ENCODE assay signal across 10 cellular contexts in the genomic region with DNA sequence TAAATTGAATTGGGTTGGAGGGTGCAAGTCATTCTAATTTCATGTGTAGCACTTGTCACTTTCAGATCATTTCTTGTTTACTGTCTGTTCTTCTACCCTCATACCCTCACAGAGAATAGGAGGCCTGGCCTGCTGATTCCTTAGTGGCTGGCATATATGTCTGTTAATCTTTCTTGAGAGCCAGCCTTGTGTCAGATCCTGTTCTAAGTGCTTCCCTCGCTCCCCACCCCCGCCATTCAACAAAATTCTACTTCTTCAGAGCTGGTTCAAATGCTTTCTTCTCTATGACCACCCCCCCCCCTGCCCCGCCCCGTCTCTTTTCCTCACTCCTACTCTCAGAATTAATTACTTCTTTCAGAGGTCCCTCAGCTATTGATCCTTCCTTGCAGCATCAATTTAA. TPM values are rescaled to one million over a fixed set of nuclear protein-coding genes. Genes with fewer than 3 reads are reported as not detected.
A peak's percentile ranks its signal among the peaks of the same experiment; 100 is the strongest.
DNase-seq lines count a peak whose midpoint lies in the region; ATAC-seq and TF ChIP-seq lines count a peak whose summit lies in the region.
"Had no signal": no experiment of that assay in that cellular context is flagged by ENCODE, and none has a peak within 500 bp of the region (broad histone marks: within the 10 kb centered on the region; RNA-seq: fewer than 3 reads in every experiment).

No MANE protein-coding gene starts in this region.

- intact Hi-C loops in posterior cingulate gyrus (cut with DNase I): loop anchor here (2.0 kb wide), 1 partner anchor 421 kb away; a partner anchor contains a TSS

- H3K4me1 Mint-ChIP-seq in brain: peaks cover 43% of the 10 kb centered on the region
- peaks cover 23 to 29% of the 10 kb centered on the region in 2 donors for H3K4me1 Mint-ChIP-seq in natural killer cell treated with Interleukin-12 subunit alpha and Interleukin-12 subunit beta and Interleukin-15 and Interleukin-18, amount 100 ng/mL, for 72 hours (ENCODE audit: low read depth in 2 of 2)

- peak overlapping the region; percentile 89 for H3K4me2 ChIP-seq in DND-41 (ENCODE audit: insufficient read depth, low read length)

- H3K4me3 Mint-ChIP-seq in brain: peak overlapping the region; percentile 96 to 99 (median 98)
- H3K4me3 Mint-ChIP-seq in natural killer cell treated with Interleukin-12 subunit alpha and Interleukin-12 subunit beta and Interleukin-15 and Interleukin-18, amount 100 ng/mL, for 72 hours: peak overlapping the region; percentile 98

- no peak overlapping the region for H3K27ac ChIP-seq in DND-41 (ENCODE audit: low read length)

- DNase-seq in DND-41 (no peak), LNCaP clone FGC (ENCODE audit: low read depth) (no peak), posterior cingulate gyrus (no peak), NCI-H2081 treated with DMSO at 0.1 percent for 48 hours (lab: John Stamatoyannopoulos, UW) (no peak), GF-D8 (lab: John Stamatoyannopoulos, UW) (no peak)
- DNase-seq in natural killer cell treated with Interleukin-12 subunit alpha and Interleukin-12 subunit beta and Interleukin-15 and Interleukin-18, amount 100 ng/mL, for 72 hours (ENCODE audit: low spot score): no peak
- DNase-seq: NCI-H187 treated with DMSO at 0.1 percent for 48 hours had no signal

- peaks cover 21% of the 10 kb centered on the region; the same call in 1 of the 2 replicates for H4K20me1 ChIP-seq in DND-41 (ENCODE audit: insufficient read depth, low read length)

- no peak for TF ChIP-seq CTCF in DND-41 (IDR thresholded peaks at IDR 0.05; ENCODE audit: borderline replicate concordance, extremely low read depth, low read length, poor library complexity, severe bottlenecking)
- TF ChIP-seq CTCF in LNCaP clone FGC (IDR thresholded peaks at IDR 0.05; ENCODE audit: control insufficient read depth, extremely low read depth, insufficient read depth): no peak
- TF ChIP-seq CTCF in brain (conservative IDR thresholded peaks at IDR 0.05): no peak

- peaks cover 6% of the 10 kb centered on the region; the same call in 1 of the 2 replicates for H3K36me3 ChIP-seq in DND-41 (ENCODE audit: insufficient read depth, low read length)

- H3K4me3 ChIP-seq in DND-41 (ENCODE audit: low read depth in 1 of 2, low read length in 2 of 2): peak overlapping the region in 1 of 2 experiments; percentile 93; a peak in 1 of 4 replicates
- H3K4me3 ChIP-seq in LNCaP clone FGC (ENCODE audit: low read depth, low read length): peak overlapping the region; percentile 92

- H3K9me3 ChIP-seq in DND-41 (ENCODE audit: insufficient read depth, low read length, severe bottlenecking): no peaks in the 10 kb centered on the region

- H2AFZ ChIP-seq in DND-41 (ENCODE audit: low read depth, low read length): no peak overlapping the region

- peaks cover 18% of the 10 kb centered on the region for H3K27me3 Mint-ChIP-seq in brain
- H3K27me3 Mint-ChIP-seq in natural killer cell treated with Interleukin-12 subunit alpha and Interleukin-12 subunit beta and Interleukin-15 and Interleukin-18, amount 100 ng/mL, for 72 hours: peaks cover 3 to 13% of the 10 kb centered on the region in 2 donors

- no peaks in the 10 kb centered on the region for H3K27me3 ChIP-seq in DND-41 (ENCODE audit: insufficient read depth, low read length, poor library complexity)

- peak overlapping the region; percentile 90; the same call in 1 of the 2 replicates for H3K9ac ChIP-seq in DND-41 (ENCODE audit: low read depth, low read length)

- H3K9me3 Mint-ChIP-seq in brain: peaks cover 0 to 3% (median 0%) of the 10 kb centered on the region in 5 experiments
- no peaks in the 10 kb centered on the region for H3K9me3 Mint-ChIP-seq in natural killer cell treated with Interleukin-12 subunit alpha and Interleukin-12 subunit beta and Interleukin-15 and Interleukin-18, amount 100 ng/mL, for 72 hours

- peaks cover 45% of the 10 kb centered on the region for H3K79me2 ChIP-seq in DND-41 (ENCODE audit: insufficient read depth, low read length)

- peaks cover 29% of the 10 kb centered on the region for H3K4me1 ChIP-seq in DND-41 (ENCODE audit: insufficient read depth, low read length)

- ATAC-seq in DND-41 (ENCODE audit: insufficient read depth, low read depth): no peak
- no peak for ATAC-seq in natural killer cell treated with Interleukin-12 subunit alpha and Interleukin-12 subunit beta and Interleukin-15 and Interleukin-18, amount 100 ng/mL, for 72 hours
- no peak for ATAC-seq in GM18511 (IDR thresholded peaks at IDR 0.05; ENCODE audit: unreplicated experiment)

- peak overlapping the region; percentile 98 to 100 (median 100) for H3K27ac Mint-ChIP-seq in brain
- peak overlapping the region in 1 of 2 donors; percentile 97 for H3K27ac Mint-ChIP-seq in natural killer cell treated with Interleukin-12 subunit alpha and Interleukin-12 subunit beta and Interleukin-15 and Interleukin-18, amount 100 ng/mL, for 72 hours

- no peaks in the 10 kb centered on the region for H3K36me3 Mint-ChIP-seq in brain
- peaks cover 6% of the 10 kb centered on the region for H3K36me3 Mint-ChIP-seq in natural killer cell treated with Interleukin-12 subunit alpha and Interleukin-12 subunit beta and Interleukin-15 and Interleukin-18, amount 100 ng/mL, for 72 hours

RNA-seq across cellular contexts. Expression of a gene that starts 1.5 kb away (rescaled TPM):
- polyA plus RNA-seq in brain (ENCODE audit: insufficient read depth, low read depth, low replicate concordance): 15.1 TPM
- total RNA-seq in natural killer cell treated with Interleukin-12 subunit alpha and Interleukin-12 subunit beta and Interleukin-15 and Interleukin-18, amount 100 ng/mL, for 72 hours: 100 to 1,000 TPM; 113 to 166 TPM

RNA-seq across cellular contexts. Expression of a gene that starts 36.4 kb away (rescaled TPM):
- not detected for polyA plus RNA-seq in brain (ENCODE audit: insufficient read depth, low read depth, low replicate concordance)
- total RNA-seq in natural killer cell treated with Interleukin-12 subunit alpha and Interleukin-12 subunit beta and Interleukin-15 and Interleukin-18, amount 100 ng/mL, for 72 hours: not detected
- total RNA-seq: bronchial epithelial cell had no signal
